In the genomic region with DNA sequence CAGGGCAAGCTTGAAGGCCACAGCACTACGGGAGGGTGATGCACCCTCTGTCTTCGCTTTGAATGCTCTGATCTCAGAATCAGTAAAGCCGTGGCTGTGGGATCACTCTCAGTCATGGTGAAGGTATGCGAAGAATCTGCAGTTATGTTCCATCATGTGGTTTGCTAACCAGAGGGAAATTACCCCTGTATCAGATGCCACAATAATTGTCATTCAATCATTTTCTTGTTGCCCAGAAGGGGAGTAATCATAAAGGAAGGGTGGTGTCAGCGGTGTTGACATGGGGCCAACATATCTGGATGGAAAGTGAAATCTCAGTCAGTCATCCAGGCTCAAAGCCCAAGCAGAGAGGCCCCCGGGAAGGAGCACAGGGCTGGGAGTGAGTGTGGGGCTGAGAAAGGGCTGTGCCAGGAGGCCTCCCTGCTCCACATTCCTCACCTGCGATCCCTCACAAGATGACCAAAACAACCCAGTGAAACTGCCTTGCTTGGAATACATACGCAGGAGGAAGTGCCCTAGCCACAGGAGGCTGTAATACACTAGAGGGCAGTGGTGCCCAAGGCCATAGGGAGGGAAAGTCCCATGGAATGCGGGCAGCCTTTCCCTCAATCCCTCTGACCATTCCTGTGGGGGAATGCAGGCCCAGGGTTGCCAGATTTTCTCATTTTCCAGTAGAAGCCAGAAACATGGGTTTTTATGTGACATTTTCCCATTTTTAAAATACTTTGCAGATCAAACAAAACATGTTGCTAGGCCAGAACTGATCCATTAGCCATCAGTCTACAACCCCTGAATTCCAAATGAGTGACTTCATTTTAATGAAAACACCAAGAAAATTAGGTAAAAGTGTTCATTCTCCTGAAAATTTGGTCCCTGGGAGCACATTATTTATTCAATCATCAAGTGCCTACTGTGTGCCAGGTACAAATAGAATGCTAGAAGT, we compare ENCODE assay signal across 1 cellular context.
A peak's percentile ranks its signal among the peaks of the same experiment; 100 is the strongest.
TF ChIP-seq lines count a peak whose summit lies in the region.

No MANE protein-coding gene starts in this region.

TF ChIP-seq in HepG2, 621 proteins besides CTCF, POLR2A, EP300 and RAD21 (continued from another document and continues in another):
- TF ChIP-seq, protein P1, sequence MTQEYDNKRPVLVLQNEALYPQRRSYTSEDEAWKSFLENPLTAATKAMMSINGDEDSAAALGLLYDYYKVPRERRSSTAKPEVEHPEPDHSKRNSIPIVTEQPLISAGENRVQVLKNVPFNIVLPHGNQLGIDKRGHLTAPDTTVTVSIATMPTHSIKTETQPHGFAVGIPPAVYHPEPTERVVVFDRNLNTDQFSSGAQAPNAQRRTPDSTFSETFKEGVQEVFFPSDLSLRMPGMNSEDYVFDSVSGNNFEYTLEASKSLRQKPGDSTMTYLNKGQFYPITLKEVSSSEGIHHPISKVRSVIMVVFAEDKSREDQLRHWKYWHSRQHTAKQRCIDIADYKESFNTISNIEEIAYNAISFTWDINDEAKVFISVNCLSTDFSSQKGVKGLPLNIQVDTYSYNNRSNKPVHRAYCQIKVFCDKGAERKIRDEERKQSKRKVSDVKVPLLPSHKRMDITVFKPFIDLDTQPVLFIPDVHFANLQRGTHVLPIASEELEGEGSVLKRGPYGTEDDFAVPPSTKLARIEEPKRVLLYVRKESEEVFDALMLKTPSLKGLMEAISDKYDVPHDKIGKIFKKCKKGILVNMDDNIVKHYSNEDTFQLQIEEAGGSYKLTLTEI (CRISPR knock-in tag; conservative IDR thresholded peaks at IDR 0.05) = no peak
- TF ChIP-seq, protein P2, sequence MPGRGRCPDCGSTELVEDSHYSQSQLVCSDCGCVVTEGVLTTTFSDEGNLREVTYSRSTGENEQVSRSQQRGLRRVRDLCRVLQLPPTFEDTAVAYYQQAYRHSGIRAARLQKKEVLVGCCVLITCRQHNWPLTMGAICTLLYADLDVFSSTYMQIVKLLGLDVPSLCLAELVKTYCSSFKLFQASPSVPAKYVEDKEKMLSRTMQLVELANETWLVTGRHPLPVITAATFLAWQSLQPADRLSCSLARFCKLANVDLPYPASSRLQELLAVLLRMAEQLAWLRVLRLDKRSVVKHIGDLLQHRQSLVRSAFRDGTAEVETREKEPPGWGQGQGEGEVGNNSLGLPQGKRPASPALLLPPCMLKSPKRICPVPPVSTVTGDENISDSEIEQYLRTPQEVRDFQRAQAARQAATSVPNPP (CRISPR knock-in tag; IDR thresholded peaks at IDR 0.05) = no peak
- no peak for TF ChIP-seq NFYC (CRISPR knock-in tag; IDR thresholded peaks at IDR 0.05)
- no peak for TF ChIP-seq PTBP1 (IDR thresholded peaks at IDR 0.05; ENCODE audit: low read depth, low read length, poor library complexity, severe bottlenecking)
- TF ChIP-seq RBAK (CRISPR knock-in tag; IDR thresholded peaks at IDR 0.05) = no peak
- TF ChIP-seq JUNB (CRISPR knock-in tag; IDR thresholded peaks at IDR 0.05; ENCODE audit: borderline replicate concordance) = no peak
- TF ChIP-seq, protein P3, sequence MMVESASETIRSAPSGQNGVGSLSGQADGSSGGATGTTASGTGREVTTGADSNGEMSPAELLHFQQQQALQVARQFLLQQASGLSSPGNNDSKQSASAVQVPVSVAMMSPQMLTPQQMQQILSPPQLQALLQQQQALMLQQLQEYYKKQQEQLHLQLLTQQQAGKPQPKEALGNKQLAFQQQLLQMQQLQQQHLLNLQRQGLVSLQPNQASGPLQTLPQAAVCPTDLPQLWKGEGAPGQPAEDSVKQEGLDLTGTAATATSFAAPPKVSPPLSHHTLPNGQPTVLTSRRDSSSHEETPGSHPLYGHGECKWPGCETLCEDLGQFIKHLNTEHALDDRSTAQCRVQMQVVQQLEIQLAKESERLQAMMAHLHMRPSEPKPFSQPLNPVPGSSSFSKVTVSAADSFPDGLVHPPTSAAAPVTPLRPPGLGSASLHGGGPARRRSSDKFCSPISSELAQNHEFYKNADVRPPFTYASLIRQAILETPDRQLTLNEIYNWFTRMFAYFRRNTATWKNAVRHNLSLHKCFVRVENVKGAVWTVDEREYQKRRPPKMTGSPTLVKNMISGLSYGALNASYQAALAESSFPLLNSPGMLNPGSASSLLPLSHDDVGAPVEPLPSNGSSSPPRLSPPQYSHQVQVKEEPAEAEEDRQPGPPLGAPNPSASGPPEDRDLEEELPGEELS (CRISPR knock-in tag; IDR thresholded peaks at IDR 0.05) = no peak
- TF ChIP-seq SETDB1 (CRISPR knock-in tag; IDR thresholded peaks at IDR 0.05; ENCODE audit: borderline replicate concordance) = no peak
- TF ChIP-seq, protein P4, sequence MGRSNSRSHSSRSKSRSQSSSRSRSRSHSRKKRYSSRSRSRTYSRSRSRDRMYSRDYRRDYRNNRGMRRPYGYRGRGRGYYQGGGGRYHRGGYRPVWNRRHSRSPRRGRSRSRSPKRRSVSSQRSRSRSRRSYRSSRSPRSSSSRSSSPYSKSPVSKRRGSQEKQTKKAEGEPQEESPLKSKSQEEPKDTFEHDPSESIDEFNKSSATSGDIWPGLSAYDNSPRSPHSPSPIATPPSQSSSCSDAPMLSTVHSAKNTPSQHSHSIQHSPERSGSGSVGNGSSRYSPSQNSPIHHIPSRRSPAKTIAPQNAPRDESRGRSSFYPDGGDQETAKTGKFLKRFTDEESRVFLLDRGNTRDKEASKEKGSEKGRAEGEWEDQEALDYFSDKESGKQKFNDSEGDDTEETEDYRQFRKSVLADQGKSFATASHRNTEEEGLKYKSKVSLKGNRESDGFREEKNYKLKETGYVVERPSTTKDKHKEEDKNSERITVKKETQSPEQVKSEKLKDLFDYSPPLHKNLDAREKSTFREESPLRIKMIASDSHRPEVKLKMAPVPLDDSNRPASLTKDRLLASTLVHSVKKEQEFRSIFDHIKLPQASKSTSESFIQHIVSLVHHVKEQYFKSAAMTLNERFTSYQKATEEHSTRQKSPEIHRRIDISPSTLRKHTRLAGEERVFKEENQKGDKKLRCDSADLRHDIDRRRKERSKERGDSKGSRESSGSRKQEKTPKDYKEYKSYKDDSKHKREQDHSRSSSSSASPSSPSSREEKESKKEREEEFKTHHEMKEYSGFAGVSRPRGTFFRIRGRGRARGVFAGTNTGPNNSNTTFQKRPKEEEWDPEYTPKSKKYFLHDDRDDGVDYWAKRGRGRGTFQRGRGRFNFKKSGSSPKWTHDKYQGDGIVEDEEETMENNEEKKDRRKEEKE (IDR thresholded peaks at IDR 0.05) = no peak
- no peak for TF ChIP-seq ZNF792 (CRISPR knock-in tag; IDR thresholded peaks at IDR 0.05)
- TF ChIP-seq XRCC5 (optimal IDR thresholded peaks at IDR 0.05; ENCODE audit: low read length) = peak; percentile 53
- no peak for TF ChIP-seq ZSCAN20 (CRISPR knock-in tag; IDR thresholded peaks at IDR 0.05; ENCODE audit: borderline replicate concordance)
- no peak for TF ChIP-seq ZNF496 (CRISPR knock-in tag; IDR thresholded peaks at IDR 0.05; ENCODE audit: insufficient replicate concordance)
- TF ChIP-seq, protein P5, sequence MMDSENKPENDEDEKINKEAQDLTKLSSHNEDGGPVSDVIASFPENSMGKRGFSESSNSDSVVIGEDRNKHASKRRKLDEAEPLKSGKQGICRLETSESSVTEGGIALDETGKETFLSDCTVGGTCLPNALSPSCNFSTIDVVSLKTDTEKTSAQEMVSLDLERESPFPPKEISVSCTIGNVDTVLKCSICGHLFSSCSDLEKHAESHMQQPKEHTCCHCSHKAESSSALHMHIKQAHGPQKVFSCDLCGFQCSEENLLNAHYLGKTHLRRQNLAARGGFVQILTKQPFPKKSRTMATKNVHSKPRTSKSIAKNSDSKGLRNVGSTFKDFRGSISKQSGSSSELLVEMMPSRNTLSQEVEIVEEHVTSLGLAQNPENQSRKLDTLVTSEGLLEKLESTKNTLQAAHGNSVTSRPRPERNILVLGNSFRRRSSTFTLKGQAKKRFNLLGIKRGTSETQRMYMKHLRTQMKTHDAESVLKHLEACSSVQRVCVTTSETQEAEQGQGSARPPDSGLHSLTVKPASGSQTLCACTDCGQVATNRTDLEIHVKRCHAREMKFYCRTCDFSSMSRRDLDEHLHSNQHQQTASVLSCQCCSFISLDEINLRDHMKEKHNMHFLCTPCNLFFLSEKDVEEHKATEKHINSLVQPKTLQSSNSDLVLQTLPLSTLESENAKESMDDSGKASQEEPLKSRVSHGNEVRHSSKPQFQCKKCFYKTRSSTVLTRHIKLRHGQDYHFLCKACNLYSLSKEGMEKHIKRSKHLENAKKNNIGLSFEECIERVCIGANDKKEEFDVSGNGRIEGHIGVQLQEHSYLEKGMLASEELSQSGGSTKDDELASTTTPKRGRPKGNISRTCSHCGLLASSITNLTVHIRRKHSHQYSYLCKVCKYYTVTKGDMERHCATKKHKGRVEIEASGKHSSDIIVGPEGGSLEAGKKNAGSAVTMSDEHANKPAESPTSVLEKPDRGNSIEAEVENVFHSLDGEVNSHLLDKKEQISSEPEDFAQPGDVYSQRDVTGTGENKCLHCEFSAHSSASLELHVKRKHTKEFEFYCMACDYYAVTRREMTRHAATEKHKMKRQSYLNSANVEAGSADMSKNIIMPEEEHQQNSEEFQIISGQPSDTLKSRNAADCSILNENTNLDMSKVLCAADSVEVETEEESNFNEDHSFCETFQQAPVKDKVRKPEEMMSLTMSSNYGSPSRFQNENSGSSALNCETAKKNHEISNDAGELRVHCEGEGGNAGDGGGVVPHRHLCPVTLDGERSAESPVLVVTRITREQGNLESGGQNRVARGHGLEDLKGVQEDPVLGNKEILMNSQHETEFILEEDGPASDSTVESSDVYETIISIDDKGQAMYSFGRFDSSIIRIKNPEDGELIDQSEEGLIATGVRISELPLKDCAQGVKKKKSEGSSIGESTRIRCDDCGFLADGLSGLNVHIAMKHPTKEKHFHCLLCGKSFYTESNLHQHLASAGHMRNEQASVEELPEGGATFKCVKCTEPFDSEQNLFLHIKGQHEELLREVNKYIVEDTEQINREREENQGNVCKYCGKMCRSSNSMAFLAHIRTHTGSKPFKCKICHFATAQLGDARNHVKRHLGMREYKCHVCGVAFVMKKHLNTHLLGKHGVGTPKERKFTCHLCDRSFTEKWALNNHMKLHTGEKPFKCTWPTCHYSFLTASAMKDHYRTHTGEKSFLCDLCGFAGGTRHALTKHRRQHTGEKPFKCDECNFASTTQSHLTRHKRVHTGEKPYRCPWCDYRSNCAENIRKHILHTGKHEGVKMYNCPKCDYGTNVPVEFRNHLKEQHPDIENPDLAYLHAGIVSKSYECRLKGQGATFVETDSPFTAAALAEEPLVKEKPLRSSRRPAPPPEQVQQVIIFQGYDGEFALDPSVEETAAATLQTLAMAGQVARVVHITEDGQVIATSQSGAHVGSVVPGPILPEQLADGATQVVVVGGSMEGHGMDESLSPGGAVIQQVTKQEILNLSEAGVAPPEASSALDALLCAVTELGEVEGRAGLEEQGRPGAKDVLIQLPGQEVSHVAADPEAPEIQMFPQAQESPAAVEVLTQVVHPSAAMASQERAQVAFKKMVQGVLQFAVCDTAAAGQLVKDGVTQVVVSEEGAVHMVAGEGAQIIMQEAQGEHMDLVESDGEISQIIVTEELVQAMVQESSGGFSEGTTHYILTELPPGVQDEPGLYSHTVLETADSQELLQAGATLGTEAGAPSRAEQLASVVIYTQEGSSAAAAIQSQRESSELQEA (CRISPR knock-in tag; IDR thresholded peaks at IDR 0.05; ENCODE audit: not compliant biosample characterization) = no peak
- TF ChIP-seq, protein P6, sequence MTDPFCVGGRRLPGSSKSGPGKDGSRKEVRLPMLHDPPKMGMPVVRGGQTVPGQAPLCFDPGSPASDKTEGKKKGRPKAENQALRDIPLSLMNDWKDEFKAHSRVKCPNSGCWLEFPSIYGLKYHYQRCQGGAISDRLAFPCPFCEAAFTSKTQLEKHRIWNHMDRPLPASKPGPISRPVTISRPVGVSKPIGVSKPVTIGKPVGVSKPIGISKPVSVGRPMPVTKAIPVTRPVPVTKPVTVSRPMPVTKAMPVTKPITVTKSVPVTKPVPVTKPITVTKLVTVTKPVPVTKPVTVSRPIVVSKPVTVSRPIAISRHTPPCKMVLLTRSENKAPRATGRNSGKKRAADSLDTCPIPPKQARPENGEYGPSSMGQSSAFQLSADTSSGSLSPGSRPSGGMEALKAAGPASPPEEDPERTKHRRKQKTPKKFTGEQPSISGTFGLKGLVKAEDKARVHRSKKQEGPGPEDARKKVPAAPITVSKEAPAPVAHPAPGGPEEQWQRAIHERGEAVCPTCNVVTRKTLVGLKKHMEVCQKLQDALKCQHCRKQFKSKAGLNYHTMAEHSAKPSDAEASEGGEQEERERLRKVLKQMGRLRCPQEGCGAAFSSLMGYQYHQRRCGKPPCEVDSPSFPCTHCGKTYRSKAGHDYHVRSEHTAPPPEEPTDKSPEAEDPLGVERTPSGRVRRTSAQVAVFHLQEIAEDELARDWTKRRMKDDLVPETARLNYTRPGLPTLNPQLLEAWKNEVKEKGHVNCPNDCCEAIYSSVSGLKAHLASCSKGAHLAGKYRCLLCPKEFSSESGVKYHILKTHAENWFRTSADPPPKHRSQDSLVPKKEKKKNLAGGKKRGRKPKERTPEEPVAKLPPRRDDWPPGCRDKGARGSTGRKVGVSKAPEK (CRISPR knock-in tag; IDR thresholded peaks at IDR 0.05; ENCODE audit: borderline replicate concordance) = no peak
- no peak for TF ChIP-seq MEIS1 (CRISPR knock-in tag; IDR thresholded peaks at IDR 0.05; ENCODE audit: borderline replicate concordance)
- no peak for TF ChIP-seq CHD4 (IDR thresholded peaks at IDR 0.05; ENCODE audit: borderline replicate concordance, low read length)
- no peak for TF ChIP-seq GTF2F1 (IDR thresholded peaks at IDR 0.05; ENCODE audit: low read length)
- peak; percentile 57 for TF ChIP-seq STAG1 (CRISPR knock-in tag; IDR thresholded peaks at IDR 0.05)
- peak; percentile 89 for TF ChIP-seq ELF3 (CRISPR knock-in tag; IDR thresholded peaks at IDR 0.05)
- 0 out of 2 replicates have a peak, but pooled peaks have one; percentile 16 for TF ChIP-seq SALL1 (CRISPR knock-in tag; IDR thresholded peaks at IDR 0.05)
- no peak for TF ChIP-seq NFKB2 (CRISPR knock-in tag; IDR thresholded peaks at IDR 0.05; ENCODE audit: borderline replicate concordance)
- TF ChIP-seq ZEB1 (IDR thresholded peaks at IDR 0.05; ENCODE audit: insufficient replicate concordance, low read depth) = no peak
- TF ChIP-seq PPARG (CRISPR knock-in tag; conservative IDR thresholded peaks at IDR 0.05) = no peak
- 0 out of 2 replicates have a peak, but pooled peaks have one; percentile 74 for TF ChIP-seq ZNF543 (CRISPR knock-in tag; IDR thresholded peaks at IDR 0.05)
- TF ChIP-seq, protein P7, sequence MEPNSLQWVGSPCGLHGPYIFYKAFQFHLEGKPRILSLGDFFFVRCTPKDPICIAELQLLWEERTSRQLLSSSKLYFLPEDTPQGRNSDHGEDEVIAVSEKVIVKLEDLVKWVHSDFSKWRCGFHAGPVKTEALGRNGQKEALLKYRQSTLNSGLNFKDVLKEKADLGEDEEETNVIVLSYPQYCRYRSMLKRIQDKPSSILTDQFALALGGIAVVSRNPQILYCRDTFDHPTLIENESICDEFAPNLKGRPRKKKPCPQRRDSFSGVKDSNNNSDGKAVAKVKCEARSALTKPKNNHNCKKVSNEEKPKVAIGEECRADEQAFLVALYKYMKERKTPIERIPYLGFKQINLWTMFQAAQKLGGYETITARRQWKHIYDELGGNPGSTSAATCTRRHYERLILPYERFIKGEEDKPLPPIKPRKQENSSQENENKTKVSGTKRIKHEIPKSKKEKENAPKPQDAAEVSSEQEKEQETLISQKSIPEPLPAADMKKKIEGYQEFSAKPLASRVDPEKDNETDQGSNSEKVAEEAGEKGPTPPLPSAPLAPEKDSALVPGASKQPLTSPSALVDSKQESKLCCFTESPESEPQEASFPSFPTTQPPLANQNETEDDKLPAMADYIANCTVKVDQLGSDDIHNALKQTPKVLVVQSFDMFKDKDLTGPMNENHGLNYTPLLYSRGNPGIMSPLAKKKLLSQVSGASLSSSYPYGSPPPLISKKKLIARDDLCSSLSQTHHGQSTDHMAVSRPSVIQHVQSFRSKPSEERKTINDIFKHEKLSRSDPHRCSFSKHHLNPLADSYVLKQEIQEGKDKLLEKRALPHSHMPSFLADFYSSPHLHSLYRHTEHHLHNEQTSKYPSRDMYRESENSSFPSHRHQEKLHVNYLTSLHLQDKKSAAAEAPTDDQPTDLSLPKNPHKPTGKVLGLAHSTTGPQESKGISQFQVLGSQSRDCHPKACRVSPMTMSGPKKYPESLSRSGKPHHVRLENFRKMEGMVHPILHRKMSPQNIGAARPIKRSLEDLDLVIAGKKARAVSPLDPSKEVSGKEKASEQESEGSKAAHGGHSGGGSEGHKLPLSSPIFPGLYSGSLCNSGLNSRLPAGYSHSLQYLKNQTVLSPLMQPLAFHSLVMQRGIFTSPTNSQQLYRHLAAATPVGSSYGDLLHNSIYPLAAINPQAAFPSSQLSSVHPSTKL (CRISPR knock-in tag; IDR thresholded peaks at IDR 0.05) = 0 out of 2 replicates have a peak, but pooled peaks have one; percentile 4
